ENCODE assay signal across 8 cellular contexts in the genomic region with DNA sequence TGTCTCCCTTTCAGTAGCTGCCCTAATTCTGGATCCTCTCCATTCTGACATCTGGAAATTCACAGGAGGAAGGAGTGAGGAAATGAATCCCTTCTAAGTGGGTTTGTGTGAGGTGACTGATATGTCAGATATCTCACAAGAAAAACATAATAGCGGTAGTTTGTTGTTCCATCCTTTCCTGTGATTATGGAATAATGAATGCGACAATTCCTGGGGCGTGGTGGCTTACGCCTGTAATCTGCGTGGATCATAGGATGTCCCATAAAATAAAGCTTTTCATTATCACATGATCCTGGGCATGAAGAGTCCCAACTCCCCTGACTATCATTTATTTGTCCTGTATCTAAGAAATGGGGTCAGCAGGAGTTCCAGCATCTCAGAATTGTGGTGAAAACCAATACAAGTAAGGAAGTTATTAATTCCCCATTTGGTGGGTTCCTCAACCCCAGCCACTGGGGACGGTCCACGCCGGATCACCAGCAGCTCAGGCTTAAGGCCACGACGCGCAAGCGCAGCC. TPM values are rescaled to one million over a fixed set of nuclear protein-coding genes. Genes with fewer than 3 reads are reported as not detected.
A peak's percentile ranks its signal among the peaks of the same experiment; 100 is the strongest.
DNase-seq lines count a peak whose midpoint lies in the region; ATAC-seq, FAIRE-seq and TF ChIP-seq lines count a peak whose summit lies in the region.

No MANE protein-coding gene starts in this region.

- WGBS in pancreas, 2 donors, result 6% methylated on average over 12 of the region's 12 CpGs

- no peak for DNase-seq in OCI-LY7 (ENCODE audit: low spot score)
- DNase-seq in epithelial cell of proximal tubule (ENCODE audit: low read depth), result no peak
- no peak for DNase-seq in pancreas
- no peak for DNase-seq in OCI-M2 (lab: John Stamatoyannopoulos, UW; ENCODE audit: unreplicated experiment)
- DNase-seq in NCI-H1048 (lab: John Stamatoyannopoulos, UW), result no peak
- no peak for DNase-seq in MV-4-11 (lab: John Stamatoyannopoulos, UW)

- CTCF ChIA-PET in OCI-LY7 (lab: Charles Lee; ENCODE audit: unreplicated experiment), result interaction anchor here (0.8 kb wide), 1 partner anchor 24 kb away, joined by 4 read pairs; no protein-coding TSS in a partner anchor

- no peaks in the 10 kb centered on the region for H3K27me3 ChIP-seq in DOHH2 (ENCODE audit: control insufficient read depth, low read length)
- no peaks in the 10 kb centered on the region for H3K27me3 ChIP-seq in pancreas

- peak in 1 of 4 donors; percentile 2 for ATAC-seq in pancreas
- ATAC-seq in HG02678 (IDR thresholded peaks at IDR 0.05; ENCODE audit: unreplicated experiment), result no peak

- intact Hi-C loops in OCI-LY7 (cut with micrococcal nuclease; ENCODE audit: unreplicated experiment) (loop anchor here (5.0 kb wide), 1 partner anchor 88 kb away; a partner anchor contains a TSS), pancreas (cut with DNase I) (no loop called here)

- no peaks in the 10 kb centered on the region for H3K9me2 ChIP-seq in DOHH2 (replicated peaks; ENCODE audit: control insufficient read depth, low read length)
- no peaks in the 10 kb centered on the region for H3K9me2 ChIP-seq in OCI-LY7 (ENCODE audit: insufficient read depth, low read length)

- no peak for FAIRE-seq in pancreas (lab: Jason Lieb, UNC)

- H3F3A ChIP-seq in DOHH2 (ENCODE audit: control insufficient read depth, insufficient read depth), result peaks cover 11% of the 10 kb centered on the region; the same call in 1 of the 2 replicates

- TSS peak; percentile 97 for BruUV-seq in OCI-LY7 (replicated peaks; lab: Mats Ljungman, UMichigan)

- peak overlapping the region; percentile 83 for H2AFZ ChIP-seq in OCI-LY7 (ENCODE audit: low read length)

- H3K4me1 ChIP-seq in DOHH2 (ENCODE audit: control insufficient read depth, low read length) (peaks cover 19% of the 10 kb centered on the region), OCI-LY7 (ENCODE audit: insufficient read depth, low read length, poor library complexity, severe bottlenecking) (peaks cover 16% of the 10 kb centered on the region), pancreas (peaks cover 0 to 18% (median 8%) of the 10 kb centered on the region in 3 donors)

- H3K9me3 ChIP-seq in DOHH2 (ENCODE audit: control insufficient read depth, insufficient read depth, low read length), result no peaks in the 10 kb centered on the region
- no peaks in the 10 kb centered on the region for H3K9me3 ChIP-seq in OCI-LY7 (ENCODE audit: low read length)
- H3K9me3 ChIP-seq in pancreas, result no peaks in the 10 kb centered on the region

- H3K4me3 ChIP-seq in DOHH2 (ENCODE audit: low read length), result peak overlapping the region; percentile 91
- peak overlapping the region; percentile 79 for H3K4me3 ChIP-seq in OCI-LY7 (ENCODE audit: low read depth, low read length, poor library complexity, severe bottlenecking)
- peak overlapping the region; percentile 81 for H3K4me3 ChIP-seq in epithelial cell of proximal tubule (ENCODE audit: low read depth, low read length)
- peak overlapping the region in 3 of 4 donors; percentile 66 to 83 (median 80) for H3K4me3 ChIP-seq in pancreas

- POLR2A ChIA-PET in OCI-LY7 (lab: Charles Lee), result interaction anchor here (0.7 to 1.9 kb wide), 6 partner anchors 12 to 109 kb away, joined by 3 to 11 read pairs (median 4); no protein-coding TSS in a partner anchor

- TF ChIP-seq CTCF in DOHH2 (IDR thresholded peaks at IDR 0.05; ENCODE audit: low read depth, low read length, poor library complexity, severe bottlenecking), result no peak
- TF ChIP-seq CTCF in OCI-LY7 (conservative IDR thresholded peaks at IDR 0.05; ENCODE audit: low read length), result no peak
- no peak for TF ChIP-seq CTCF in epithelial cell of proximal tubule (conservative IDR thresholded peaks at IDR 0.05; ENCODE audit: low read depth, low read length)
- no peak for TF ChIP-seq CTCF in pancreas (IDR thresholded peaks at IDR 0.05)

- H3K79me2 ChIP-seq in DOHH2 (ENCODE audit: control insufficient read depth, low read length), result peaks cover 50% of the 10 kb centered on the region
- peaks cover 26% of the 10 kb centered on the region for H3K79me2 ChIP-seq in OCI-LY7 (ENCODE audit: insufficient read depth, low read depth, low read length)

- peak overlapping the region; percentile 86 for H3K27ac ChIP-seq in DOHH2 (ENCODE audit: low read depth, low read length)
- H3K27ac ChIP-seq in OCI-LY7 (ENCODE audit: low read depth, low read length, poor library complexity, severe bottlenecking), result peak overlapping the region; percentile 80
- H3K27ac ChIP-seq in pancreas, result peak overlapping the region; percentile 81 to 93 (median 90)

- H3K4me2 ChIP-seq in DOHH2 (ENCODE audit: low read length), result peak overlapping the region; percentile 82
- H3K4me2 ChIP-seq in OCI-LY7 (ENCODE audit: low read length), result peak overlapping the region; percentile 88

- H3K36me3 ChIP-seq in DOHH2 (ENCODE audit: control insufficient read depth, low read length), result peaks cover 42% of the 10 kb centered on the region
- H3K36me3 ChIP-seq in OCI-LY7 (ENCODE audit: insufficient read depth, low read length), result peaks cover 38% of the 10 kb centered on the region
- no peaks in the 10 kb centered on the region for H3K36me3 ChIP-seq in pancreas

- H4K20me1 ChIP-seq in DOHH2 (ENCODE audit: control insufficient read depth, insufficient read depth, low read depth, low read length) (no peaks in the 10 kb centered on the region), OCI-LY7 (ENCODE audit: insufficient read depth, low read length) (no peaks in the 10 kb centered on the region)

RNA-seq across cellular contexts. Expression of a gene that starts 0.4 kb away (rescaled TPM):
- total RNA-seq in OCI-LY7 (2014; rRNA removed; shearing (Covaris generic)), result 28.4 and 36.7 TPM in 2 replicates
- total RNA-seq in OCI-LY7 (2022) (33.8 and 42.4 TPM in 2 replicates), epithelial cell of proximal tubule (36.8 and 38.5 TPM in 2 replicates), pancreas (10 to 100 TPM in 5 of 6 donors, 1 to 10 TPM in 1; 7.7 to 17.2 (median 13.8) TPM)
- 10 to 100 TPM in 1 of 2 donors, 1 to 10 TPM in 1; 6.0 to 15.9 TPM for polyA plus RNA-seq in pancreas

RNA-seq across cellular contexts. Expression of a gene that starts 28.8 kb away (rescaled TPM):
- 20.6 and 43.5 TPM in 2 replicates for total RNA-seq in OCI-LY7 (2014; rRNA removed; shearing (Covaris generic))
- total RNA-seq in OCI-LY7 (2022), result 31.1 and 37.9 TPM in 2 replicates
- 37.4 and 48.1 TPM in 2 replicates for total RNA-seq in epithelial cell of proximal tubule
- total RNA-seq in pancreas, result 10 to 100 TPM; 26.2 to 35.1 (median 31.4) TPM
- polyA plus RNA-seq in pancreas, result 10 to 100 TPM; 34.1 to 61.5 TPM

RNA-seq across cellular contexts. Expression of a gene that starts 59.5 kb away (rescaled TPM):
- total RNA-seq in OCI-LY7 (2014; rRNA removed; shearing (Covaris generic)), result 9.4 and 12.2 TPM in 2 replicates
- total RNA-seq in OCI-LY7 (2022) (30.7 and 34.3 TPM in 2 replicates), epithelial cell of proximal tubule (5.6 and 10.1 TPM in 2 replicates), pancreas (1 to 10 TPM; 6.5 to 9.1 (median 7.5) TPM)
- polyA plus RNA-seq in pancreas, result 1 to 10 TPM; 5.0 to 6.0 TPM
